ENCODE assay signal across 19 cellular contexts in genomic region chr2:239233576-239233975, GRCh38.
A peak's percentile ranks its signal among the peaks of the same experiment; 100 is the strongest.
DNase-seq lines count a peak whose midpoint lies in the region; TF ChIP-seq lines count a peak whose summit lies in the region.
"Had no signal": no experiment of that assay in that cellular context is flagged by ENCODE, and none has a peak within 500 bp of the region (broad histone marks: within the 10 kb centered on the region; RNA-seq: fewer than 3 reads in every experiment).

No MANE protein-coding gene starts in this region.

- WGBS in esophagus muscularis mucosa = 74% methylated on average over 6 of the region's 6 CpGs

- no peaks in the 10 kb centered on the region for H3K9me2 ChIP-seq in MM.1S (replicated peaks; ENCODE audit: insufficient read depth, low read length)

- H3K27ac Mint-ChIP-seq in activated naive CD4-positive, alpha-beta T cell treated with anti-CD3 and anti-CD28 coated beads, Interleukin-2, amount 10 ng/mL, durations not matched to agents 7 days and 5 days = peak overlapping the region; percentile 78

- no peaks in the 10 kb centered on the region for H3K27me3 Mint-ChIP-seq in activated naive CD4-positive, alpha-beta T cell treated with anti-CD3 and anti-CD28 coated beads, Interleukin-2, amount 10 ng/mL, durations not matched to agents 7 days and 5 days

- H3K9me3 ChIP-seq in MM.1S (replicated peaks; ENCODE audit: insufficient read depth, low read length) (no peaks in the 10 kb centered on the region), esophagus muscularis mucosa (no peaks in the 10 kb centered on the region)

- H3K4me3 ChIP-seq in MM.1S (ENCODE audit: low read length) (no peak overlapping the region), esophagus muscularis mucosa (no peak overlapping the region)
- H3K4me3 ChIP-seq: GM23248 had no signal

- no peak overlapping the region for H3K9ac ChIP-seq in MM.1S (ENCODE audit: low read length)
- H3K9ac ChIP-seq: GM23248 had no signal

- 0 out of 2 replicates have a peak overlapping the region, but pooled peaks have one; percentile 78 for H3K4me2 ChIP-seq in MM.1S (ENCODE audit: low read depth, low read length)

- H3K4me1 ChIP-seq in MM.1S (ENCODE audit: low read length) = peaks cover 16% of the 10 kb centered on the region
- H3K4me1 ChIP-seq in esophagus muscularis mucosa = peaks cover 17 to 67% (median 50%) of the 10 kb centered on the region in 4 donors

- no peaks in the 10 kb centered on the region for H3K27me3 ChIP-seq in MM.1S (replicated peaks; ENCODE audit: insufficient read depth, low read length)
- no peaks in the 10 kb centered on the region for H3K27me3 ChIP-seq in esophagus muscularis mucosa

- no peak for TF ChIP-seq EP300 in esophagus muscularis mucosa (IDR thresholded peaks at IDR 0.05)

- H3K4me3 Mint-ChIP-seq in activated naive CD4-positive, alpha-beta T cell treated with anti-CD3 and anti-CD28 coated beads, Interleukin-2, amount 10 ng/mL, durations not matched to agents 7 days and 5 days = no peak overlapping the region

- peaks cover 79% of the 10 kb centered on the region for H3K4me1 Mint-ChIP-seq in activated naive CD4-positive, alpha-beta T cell treated with anti-CD3 and anti-CD28 coated beads, Interleukin-2, amount 10 ng/mL, durations not matched to agents 7 days and 5 days

- TF ChIP-seq POLR2A in esophagus muscularis mucosa (IDR thresholded peaks at IDR 0.05; ENCODE audit: low read depth) = no peak

- peaks cover 13% of the 10 kb centered on the region for H3F3A ChIP-seq in MM.1S (ENCODE audit: insufficient read depth, low read length)

- CTCF ChIA-PET in activated naive CD4-positive, alpha-beta T cell treated with anti-CD3 and anti-CD28 coated beads, Interleukin-2, amount 10 ng/mL, durations not matched to agents 7 days and 5 days (lab: Charles Lee) = no interaction called here

- peaks cover 4% of the 10 kb centered on the region; the same call in 1 of the 2 replicates for H4K20me1 ChIP-seq in MM.1S (ENCODE audit: insufficient read depth, low read length)

- H3K79me2 ChIP-seq in MM.1S (ENCODE audit: low read length) = peaks cover 55% of the 10 kb centered on the region

- no peak overlapping the region for H2AFZ ChIP-seq in MM.1S (ENCODE audit: low read length)
- H2AFZ ChIP-seq: GM23248 had no signal

- H3K27ac ChIP-seq in MM.1S (ENCODE audit: low read length) = no peak overlapping the region
- no peak overlapping the region for H3K27ac ChIP-seq in esophagus muscularis mucosa (replicated peaks in 1 of 4)
- H3K27ac ChIP-seq: GM23248 had no signal

- intact Hi-C loops in esophagus muscularis mucosa (cut with DNase I) = no loop called here

- DNase-seq in activated naive CD4-positive, alpha-beta T cell treated with anti-CD3 and anti-CD28 coated beads, Interleukin-2, amount 10 ng/mL, durations not matched to agents 7 days and 5 days = no peak
- no peak for DNase-seq in activated naive CD4-positive, alpha-beta T cell treated with anti-CD3 and anti-CD28 coated beads, Interleukin-2, amount 50 U/mL, for 16 hours
- DNase-seq in MM.1S (no peak), islet precursor cell (peak; percentile 42), ureter (ENCODE audit: low spot score) (peak; percentile 18), esophagus muscularis mucosa (ENCODE audit: extremely low spot score) (no peak), HK-2 (ENCODE audit: unreplicated experiment) (no peak)
- DNase-seq in activated CD4-positive, CD25-positive, alpha-beta regulatory T cell treated with anti-CD3 and anti-CD28 coated beads, Interleukin-2, amount 50 U/mL, for 72 hours = no peak
- DNase-seq: 8988T, COR-L47, GF-D8, GM23248, NCI-H1436 treated with DMSO at 0.1 percent for 48 hours, NCI-H2029 treated with DMSO at 0.1 percent for 48 hours, NCI-H2171 treated with DMSO at 0.1 percent for 48 hours, NCI-H446 treated with DMSO at 0.1 percent for 48 hours, NCI-H774, RPMI8226, SIG-M5 had no signal

- peaks cover 38% of the 10 kb centered on the region for H3K36me3 Mint-ChIP-seq in activated naive CD4-positive, alpha-beta T cell treated with anti-CD3 and anti-CD28 coated beads, Interleukin-2, amount 10 ng/mL, durations not matched to agents 7 days and 5 days

- TF ChIP-seq CTCF in MM.1S (IDR thresholded peaks at IDR 0.05; ENCODE audit: low read length) (no peak), esophagus muscularis mucosa (IDR thresholded peaks at IDR 0.05) (no peak)

- H3K36me3 ChIP-seq in MM.1S (replicated peaks; ENCODE audit: insufficient read depth, low read length) = no peaks in the 10 kb centered on the region
- H3K36me3 ChIP-seq in esophagus muscularis mucosa = peaks cover 0 to 14% (median 0%) of the 10 kb centered on the region in 4 donors

- no peaks in the 10 kb centered on the region for H3K9me3 Mint-ChIP-seq in activated naive CD4-positive, alpha-beta T cell treated with anti-CD3 and anti-CD28 coated beads, Interleukin-2, amount 10 ng/mL, durations not matched to agents 7 days and 5 days

Comparison
In these comparisons a context has a peak if more than half of its experiments do, and no peak if none do; other contexts are left out.
1. DNase-seq: peak in islet precursor cell (single experiment) and ureter (single experiment); none in activated naive CD4-positive, alpha-beta T cell treated with anti-CD3 and anti-CD28 coated beads, Interleukin-2, amount 10 ng/mL, durations not matched to agents 7 days and 5 days (single experiment), activated naive CD4-positive, alpha-beta T cell treated with anti-CD3 and anti-CD28 coated beads, Interleukin-2, amount 50 U/mL, for 16 hours (single experiment), MM.1S (single experiment), activated CD4-positive, CD25-positive, alpha-beta regulatory T cell treated with anti-CD3 and anti-CD28 coated beads, Interleukin-2, amount 50 U/mL, for 72 hours (single experiment), esophagus muscularis mucosa (single experiment) and HK-2 (single experiment).